ENCODE assay signal across 8 cellular contexts in genomic region chr1:45584351-45585109, GRCh38. TPM values are rescaled to one million over a fixed set of nuclear protein-coding genes. Genes with fewer than 3 reads are reported as not detected.
DNase-seq lines count a peak whose midpoint lies in the region; ATAC-seq and TF ChIP-seq lines count a peak whose summit lies in the region.

No MANE protein-coding gene starts in this region.

- intact Hi-C loops in PC-9 (cut with micrococcal nuclease; ENCODE audit: unreplicated experiment) (loop anchor here (1.0 to 10.0 kb wide), 7 partner anchors 102 to 850 kb away; partner anchors contain the start of genes BTBD19, DYNLT4, GPBP1L1 and HECTD3), esophagus muscularis mucosa (cut with DNase I) (loop anchor here (5.0 kb wide), 1 partner anchor 103 kb away; the partner anchor contains the start of genes GPBP1L1 and TMEM69)

- peak overlapping the region; percentile 99 for H3K4me3 Mint-ChIP-seq in activated T-cell treated with anti-CD3 and anti-CD28 coated beads, Interleukin-2, amount 50 U/mL, for 4 hours

- H3K27me3 ChIP-seq in KMS-11 (ENCODE audit: insufficient read depth, low read depth) (no peaks in the 10 kb centered on the region), PC-9 (ENCODE audit: insufficient read depth, low read depth) (no peaks in the 10 kb centered on the region), esophagus muscularis mucosa (no peaks in the 10 kb centered on the region), muscle layer of duodenum (ENCODE audit: low read depth, low read length) (no peaks in the 10 kb centered on the region)

- H3K4me1 Mint-ChIP-seq in activated T-cell treated with anti-CD3 and anti-CD28 coated beads, Interleukin-2, amount 50 U/mL, for 4 hours (ENCODE audit: low read depth), result peaks cover 30% of the 10 kb centered on the region

- H3K4me1 ChIP-seq in KMS-11 (ENCODE audit: low read depth, poor library complexity, severe bottlenecking) (peaks cover 32% of the 10 kb centered on the region), PC-9 (replicated peaks; ENCODE audit: insufficient read depth) (peaks cover 17% of the 10 kb centered on the region), esophagus muscularis mucosa (peaks cover 22 to 45% (median 29%) of the 10 kb centered on the region in 4 donors), muscle layer of duodenum (ENCODE audit: control insufficient read depth in 1 of 2, insufficient read depth in 2 of 2, low read length in 2 of 2) (peaks cover 10 to 23% of the 10 kb centered on the region in 2 donors)

- H3K9me3 ChIP-seq in PC-9 (ENCODE audit: insufficient read depth, low read depth) (no peaks in the 10 kb centered on the region), esophagus muscularis mucosa (no peaks in the 10 kb centered on the region), muscle layer of duodenum (ENCODE audit: control insufficient read depth in 1 of 2, low read length in 2 of 2) (no peaks in the 10 kb centered on the region)

- H3K27ac ChIP-seq in KMS-11 (peak overlapping the region; percentile 89), PC-9 (peak overlapping the region; percentile 64), esophagus muscularis mucosa (replicated peaks in 1 of 4) (peak overlapping the region; percentile 88 to 97 (median 94)), muscle layer of duodenum (ENCODE audit: low read length) (peak overlapping the region; percentile 91)

- H3K27me3 Mint-ChIP-seq in activated T-cell treated with anti-CD3 and anti-CD28 coated beads, Interleukin-2, amount 50 U/mL, for 4 hours (ENCODE audit: low read depth), result no peaks in the 10 kb centered on the region

- ATAC-seq in GM21528 (IDR thresholded peaks at IDR 0.05; ENCODE audit: low FRiP score, unreplicated experiment), result peak; percentile 49
- ATAC-seq in activated T-cell treated with anti-CD3 and anti-CD28 coated beads, Interleukin-2, amount 50 U/mL, for 4 hours, result peak; percentile 44 to 52

- POLR2A ChIA-PET in PC-9 (lab: Charles Lee; ENCODE audit: unreplicated experiment), result interaction anchor here (0.6 to 0.7 kb wide), 12 partner anchors 15 to 864 kb away, joined by 3 to 23 read pairs (median 4); partner anchors contain the start of gene AKR1A1

- no peak for TF ChIP-seq POLR2A in esophagus muscularis mucosa (IDR thresholded peaks at IDR 0.05; ENCODE audit: low read depth)

- H4K20me1 ChIP-seq in KMS-11 (ENCODE audit: insufficient read depth) (peaks cover 32% of the 10 kb centered on the region), PC-9 (ENCODE audit: insufficient read depth) (peaks cover 46% of the 10 kb centered on the region)

- TF ChIP-seq CTCF in KMS-11 (conservative IDR thresholded peaks at IDR 0.05; ENCODE audit: low read depth, low read length) (no peak), PC-9 (conservative IDR thresholded peaks at IDR 0.05) (no peak; the same call in 1 of the 2 replicates), esophagus muscularis mucosa (IDR thresholded peaks at IDR 0.05) (no peak)

- H3K9me3 Mint-ChIP-seq in activated T-cell treated with anti-CD3 and anti-CD28 coated beads, Interleukin-2, amount 50 U/mL, for 4 hours, result no peaks in the 10 kb centered on the region

- peak overlapping the region; percentile 99 for H3K4me2 ChIP-seq in KMS-11
- H3K4me2 ChIP-seq in PC-9, result peak overlapping the region; percentile 89

- no peaks in the 10 kb centered on the region for H3K36me3 ChIP-seq in KMS-11 (ENCODE audit: insufficient read depth)
- peaks cover 3% of the 10 kb centered on the region; the same call in 1 of the 2 replicates for H3K36me3 ChIP-seq in PC-9 (ENCODE audit: low read depth)
- no peaks in the 10 kb centered on the region for H3K36me3 ChIP-seq in esophagus muscularis mucosa
- H3K36me3 ChIP-seq in muscle layer of duodenum (ENCODE audit: control insufficient read depth in 1 of 2, insufficient read depth in 2 of 2, low read length in 2 of 2), result peaks cover 0 to 4% of the 10 kb centered on the region in 2 donors

- CTCF ChIA-PET in PC-9 (lab: Charles Lee), result interaction anchor here (0.5 to 0.6 kb wide), 2 partner anchors 228 to 749 kb away, joined by 3 read pairs; no protein-coding TSS in a partner anchor

- peaks cover 50% of the 10 kb centered on the region for H3K79me2 ChIP-seq in KMS-11 (ENCODE audit: insufficient read depth, low read depth)
- peaks cover 50% of the 10 kb centered on the region for H3K79me2 ChIP-seq in PC-9 (ENCODE audit: low read depth)

- H3K36me3 Mint-ChIP-seq in activated T-cell treated with anti-CD3 and anti-CD28 coated beads, Interleukin-2, amount 50 U/mL, for 4 hours (ENCODE audit: insufficient read depth), result peaks cover 2% of the 10 kb centered on the region

- H3K9ac ChIP-seq in KMS-11, result peak overlapping the region; percentile 95

- BruUV-seq in PC-9 (replicated peaks; lab: Mats Ljungman, UMichigan), result no TSS peak

- H3F3A ChIP-seq in PC-9 (ENCODE audit: insufficient read depth, low read depth), result peaks cover 22% of the 10 kb centered on the region

- no peak for TF ChIP-seq EP300 in esophagus muscularis mucosa (IDR thresholded peaks at IDR 0.05)

- 0% methylated on average over 41 of the region's 59 CpGs for WGBS in esophagus muscularis mucosa

- DNase-seq in CMK (ENCODE audit: low read depth) (peak; percentile 70), PC-9 (peak; percentile 85 to 95), esophagus muscularis mucosa (ENCODE audit: extremely low spot score) (peak; percentile 97)
- peak; percentile 80 for DNase-seq in activated T-cell treated with anti-CD3 and anti-CD28 coated beads, Interleukin-2, amount 50 U/mL, for 4 hours
- peak; percentile 70 to 72 for DNase-seq in stimulated activated CD8-positive, alpha-beta memory T cell treated with anti-CD3 and anti-CD28 coated beads, Interleukin-7, amount 100 ng/mL, for 1 hour (ENCODE audit: low read depth in 2 of 2)

- H3K9me2 ChIP-seq in PC-9 (ENCODE audit: insufficient read depth), result no peaks in the 10 kb centered on the region

- H3K4me3 ChIP-seq in KMS-11 (IDR thresholded peaks at IDR 0.05; ENCODE audit: insufficient read depth, low read depth, low read length) (no peak overlapping the region), PC-9 (peak overlapping the region; percentile 86), esophagus muscularis mucosa (peak overlapping the region; percentile 90 to 100 (median 92)), muscle layer of duodenum (ENCODE audit: low read depth in 1 of 2, low read length in 2 of 2) (peak overlapping the region; percentile 98 to 100)

- H2AFZ ChIP-seq in KMS-11 (ENCODE audit: low read depth), result peak overlapping the region; percentile 86; the same call in 1 of the 2 replicates
- peak overlapping the region; percentile 100 for H2AFZ ChIP-seq in PC-9

RNA-seq across cellular contexts. Expression of gene NASP, which starts 0.7 kb away (rescaled TPM):
- total RNA-seq in PC-9 (2021), result 211 and 221 TPM in 2 replicates
- 100 to 1,000 TPM; 243 to 271 (median 268) TPM for total RNA-seq in activated T-cell treated with anti-CD3 and anti-CD28 coated beads, Interleukin-2, amount 50 U/mL, for 4 hours
- total RNA-seq in esophagus muscularis mucosa, result 10 to 100 TPM; 51.4 to 60.6 (median 53.5) TPM

RNA-seq across cellular contexts. Expression of gene AKR1A1, which starts 33.9 kb away (rescaled TPM):
- total RNA-seq in PC-9 (2021) (202 and 277 TPM in 2 replicates), esophagus muscularis mucosa (10 to 100 TPM; 45.6 to 64.0 (median 51.0) TPM)
- 100 to 1,000 TPM; 231 to 243 (median 243) TPM for total RNA-seq in activated T-cell treated with anti-CD3 and anti-CD28 coated beads, Interleukin-2, amount 50 U/mL, for 4 hours

RNA-seq across cellular contexts. Expression of gene CCDC17, which starts 39.3 kb away (rescaled TPM):
- total RNA-seq in PC-9 (2021), result 5.6 and 6.6 TPM in 2 replicates
- 1 to 10 TPM; 1.1 to 2.3 (median 1.6) TPM for total RNA-seq in activated T-cell treated with anti-CD3 and anti-CD28 coated beads, Interleukin-2, amount 50 U/mL, for 4 hours
- 1 to 10 TPM in 1 of 4 donors, under 1 TPM in 3; 0.66 to 1.0 (median 0.90) TPM for total RNA-seq in esophagus muscularis mucosa
